1 cellular context compared by ENCODE assay signal in genomic region chr10:97445722-97446639, GRCh38.
TF ChIP-seq lines count a peak whose summit lies in the region.

EXOSC1 (minus strand) TSS chr10:97446006; CDS start chr10:97445985, 21 bp downstream.
ZDHHC16 (plus strand) TSS chr10:97446175; CDS start chr10:97451676, 5,501 bp downstream.

TF ChIP-seq in HepG2, 621 proteins besides CTCF, POLR2A, EP300 and RAD21 (continued from another document and continues in another):
- no peak for TF ChIP-seq ZNF318 (CRISPR knock-in tag; IDR thresholded peaks at IDR 0.05)
- no peak for TF ChIP-seq ZMAT5 (CRISPR knock-in tag; IDR thresholded peaks at IDR 0.05; ENCODE audit: borderline replicate concordance, low read depth)
- no peak for TF ChIP-seq NR2F6 (IDR thresholded peaks at IDR 0.05)
- TF ChIP-seq NR2F6 (CRISPR knock-in tag; IDR thresholded peaks at IDR 0.05): no peak
- no peak for TF ChIP-seq ZNF549 (CRISPR knock-in tag; IDR thresholded peaks at IDR 0.05)
- no peak for TF ChIP-seq ZBTB14 (CRISPR knock-in tag; IDR thresholded peaks at IDR 0.05)
- TF ChIP-seq ZNF331 (CRISPR knock-in tag; IDR thresholded peaks at IDR 0.05): peak; percentile 51; the same call in 1 of the 2 replicates
- peak; percentile 46 for TF ChIP-seq AGO2 (optimal IDR thresholded peaks at IDR 0.05; ENCODE audit: low read depth, low read length)
- TF ChIP-seq HNF4A (CRISPR knock-in tag; IDR thresholded peaks at IDR 0.05): no peak; the same call in 1 of the 2 replicates
- TF ChIP-seq ADNP (CRISPR knock-in tag; IDR thresholded peaks at IDR 0.05): no peak
- TF ChIP-seq MXD4 (CRISPR knock-in tag; IDR thresholded peaks at IDR 0.05): no peak; the same call in 1 of the 2 replicates
- TF ChIP-seq RFXANK (CRISPR knock-in tag; IDR thresholded peaks at IDR 0.05): 0 out of 2 replicates have a peak, but pooled peaks have one; percentile 50
- 0 out of 2 replicates have a peak, but pooled peaks have one; percentile 12 for TF ChIP-seq ZSCAN9 (CRISPR knock-in tag; IDR thresholded peaks at IDR 0.05; ENCODE audit: borderline replicate concordance)
- TF ChIP-seq AKAP8 (CRISPR knock-in tag; IDR thresholded peaks at IDR 0.05): no peak
- no peak for TF ChIP-seq ZNF597 (CRISPR knock-in tag; IDR thresholded peaks at IDR 0.05)
- no peak for TF ChIP-seq SETDB1 (CRISPR knock-in tag; IDR thresholded peaks at IDR 0.05; ENCODE audit: borderline replicate concordance)
- TF ChIP-seq ZFYVE20 (CRISPR knock-in tag; IDR thresholded peaks at IDR 0.05; ENCODE audit: borderline replicate concordance, low read depth): no peak
- no peak for TF ChIP-seq ONECUT2 (CRISPR knock-in tag; IDR thresholded peaks at IDR 0.05)
- no peak for TF ChIP-seq ZNF180 (CRISPR knock-in tag; IDR thresholded peaks at IDR 0.05; ENCODE audit: borderline replicate concordance, low read depth)
- no peak for TF ChIP-seq GTF2F1 (IDR thresholded peaks at IDR 0.05; ENCODE audit: low read length)
- no peak for TF ChIP-seq MAFK (conservative IDR thresholded peaks at IDR 0.05 in 1 of 2, IDR thresholded peaks at IDR 0.05 in 1 of 2; ENCODE audit: low read length in 2 of 2)
- no peak for TF ChIP-seq ZNF7 (CRISPR knock-in tag; IDR thresholded peaks at IDR 0.05)
- no peak for TF ChIP-seq GRHL1 (CRISPR knock-in tag; conservative IDR thresholded peaks at IDR 0.05)
- TF ChIP-seq ZNF44 (CRISPR knock-in tag; IDR thresholded peaks at IDR 0.05): peak; percentile 94
- TF ChIP-seq GFI1 (CRISPR knock-in tag; IDR thresholded peaks at IDR 0.05; ENCODE audit: borderline replicate concordance): peak; percentile 69; the same call in 1 of the 2 replicates
- TF ChIP-seq MYC (CRISPR knock-in tag; IDR thresholded peaks at IDR 0.05; ENCODE audit: borderline replicate concordance): peak; percentile 82
- TF ChIP-seq U2AF1 (optimal IDR thresholded peaks at IDR 0.05; ENCODE audit: low read depth, low read length): no peak
- no peak for TF ChIP-seq ZNF124 (CRISPR knock-in tag; IDR thresholded peaks at IDR 0.05)
- no peak for TF ChIP-seq JDP2 (CRISPR knock-in tag; IDR thresholded peaks at IDR 0.05; ENCODE audit: borderline replicate concordance)
- TF ChIP-seq ZNF512 (CRISPR knock-in tag; IDR thresholded peaks at IDR 0.05): no peak
- TF ChIP-seq MNT (IDR thresholded peaks at IDR 0.05): peak; percentile 80
- TF ChIP-seq DNMT1 (CRISPR knock-in tag; IDR thresholded peaks at IDR 0.05): no peak
- no peak for TF ChIP-seq PRDM15 (CRISPR knock-in tag; IDR thresholded peaks at IDR 0.05)
- peak; percentile 88 for TF ChIP-seq SAP130 (CRISPR knock-in tag; IDR thresholded peaks at IDR 0.05; ENCODE audit: low read depth)
- no peak; the same call in 1 of the 2 replicates for TF ChIP-seq ZNF232 (CRISPR knock-in tag; IDR thresholded peaks at IDR 0.05; ENCODE audit: borderline replicate concordance)
- TF ChIP-seq POGK (CRISPR knock-in tag; conservative IDR thresholded peaks at IDR 0.05): 0 out of 2 replicates have a peak, but pooled peaks have one; percentile 57
- TF ChIP-seq ZNF672 (CRISPR knock-in tag; IDR thresholded peaks at IDR 0.05): no peak
- TF ChIP-seq ZMYM4 (CRISPR knock-in tag; IDR thresholded peaks at IDR 0.05): peak; percentile 40; the same call in 1 of the 2 replicates
- TF ChIP-seq ZNF577 (CRISPR knock-in tag; IDR thresholded peaks at IDR 0.05; ENCODE audit: borderline replicate concordance, low read depth): no peak
- TF ChIP-seq ZNF713 (CRISPR knock-in tag; IDR thresholded peaks at IDR 0.05): no peak
